Comparison of ENCODE assay signal across 8 cellular contexts in genomic region chr3:57079221-57079831, GRCh38. TPM values are rescaled to one million over a fixed set of nuclear protein-coding genes. Genes with fewer than 3 reads are reported as not detected.
DNase-seq lines count a peak whose midpoint lies in the region; ATAC-seq and TF ChIP-seq lines count a peak whose summit lies in the region.

No MANE protein-coding gene starts in this region.

- peak overlapping the region; percentile 45 for H3K27ac ChIP-seq in colonic mucosa
- peak overlapping the region in 1 of 2 donors; percentile 24 for H3K27ac ChIP-seq in lung (ENCODE audit: low read depth in 1 of 2, low read length in 1 of 2)
- H3K27ac ChIP-seq in thyroid gland, result peak overlapping the region in 2 of 3 donors; percentile 20 to 56

- H3K9me3 Mint-ChIP-seq in activated CD8-positive, alpha-beta memory T cell treated with anti-CD3 and anti-CD28 coated beads, Interleukin-2, amount 10 ng/mL, durations not matched to agents 7 days and 5 days (ENCODE audit: low read depth), result no peaks in the 10 kb centered on the region

- H3K27me3 Mint-ChIP-seq in activated CD8-positive, alpha-beta memory T cell treated with anti-CD3 and anti-CD28 coated beads, Interleukin-2, amount 10 ng/mL, durations not matched to agents 7 days and 5 days, result peaks cover 52% of the 10 kb centered on the region

- TF ChIP-seq CTCF in colonic mucosa (IDR thresholded peaks at IDR 0.05), result no peak
- no peak for TF ChIP-seq CTCF in lung (IDR thresholded peaks at IDR 0.05; ENCODE audit: control extremely low read depth, extremely low read depth)
- no peak for TF ChIP-seq CTCF in thyroid gland (IDR thresholded peaks at IDR 0.05)

- no peaks in the 10 kb centered on the region for H3K4me1 ChIP-seq in colonic mucosa
- peaks cover 0 to 3% of the 10 kb centered on the region in 2 donors for H3K4me1 ChIP-seq in lung (ENCODE audit: control insufficient read depth in 2 of 2, insufficient read depth in 2 of 2, low read length in 2 of 2)
- peaks cover 6 to 10% of the 10 kb centered on the region in 2 donors for H3K4me1 ChIP-seq in thyroid gland

- peak overlapping the region; percentile 32 to 83 for H3K9ac ChIP-seq in colonic mucosa (ENCODE audit: low read depth in 2 of 2, low read length in 2 of 2)

- H3K9me3 ChIP-seq in colonic mucosa (no peaks in the 10 kb centered on the region), lung (ENCODE audit: control insufficient read depth in 2 of 2, insufficient read depth in 1 of 2, low read length in 1 of 2) (no peaks in the 10 kb centered on the region), thyroid gland (no peaks in the 10 kb centered on the region)

- DNase-seq in activated CD8-positive, alpha-beta memory T cell treated with anti-CD3 and anti-CD28 coated beads, Interleukin-2, amount 10 ng/mL, durations not matched to agents 7 days and 5 days, result no peak
- no peak for DNase-seq in activated CD8-positive, alpha-beta memory T cell treated with anti-CD3 and anti-CD28 coated beads, Interleukin-2, amount 50 U/mL, for 4 hours
- DNase-seq in NCI-H748 treated with DMSO at 0.1 percent for 48 hours (lab: John Stamatoyannopoulos, UW), result peak; percentile 2
- DNase-seq in colonic mucosa, result peak; percentile 65
- DNase-seq in lung (ENCODE audit: low spot score), result peak; percentile 30
- DNase-seq in thyroid gland, result peak; percentile 57 to 62
- no peak for DNase-seq in SHP77 treated with DMSO at 0.1 percent for 48 hours (lab: John Stamatoyannopoulos, UW)

- TF ChIP-seq POLR2A in thyroid gland (IDR thresholded peaks at IDR 0.05), result no peak

- H3K4me1 Mint-ChIP-seq in activated CD8-positive, alpha-beta memory T cell treated with anti-CD3 and anti-CD28 coated beads, Interleukin-2, amount 10 ng/mL, durations not matched to agents 7 days and 5 days, result peaks cover 2% of the 10 kb centered on the region

- H3K27ac Mint-ChIP-seq in activated CD8-positive, alpha-beta memory T cell treated with anti-CD3 and anti-CD28 coated beads, Interleukin-2, amount 10 ng/mL, durations not matched to agents 7 days and 5 days, result no peak overlapping the region

- peak overlapping the region; percentile 19 for H3K4me3 Mint-ChIP-seq in activated CD8-positive, alpha-beta memory T cell treated with anti-CD3 and anti-CD28 coated beads, Interleukin-2, amount 10 ng/mL, durations not matched to agents 7 days and 5 days

- WGBS in lung, 2 donors, result 7 to 10% methylated on average over 40 to 59 of the region's 59 CpGs
- 7 to 22% methylated on average over 8 to 33 of the region's 59 CpGs for WGBS in thyroid gland, 2 donors

- intact Hi-C loops in colonic mucosa (cut with DNase I) (loop anchor here (5.0 kb wide), 1 partner anchor 82 kb away; no protein-coding TSS in a partner anchor), thyroid gland (cut with DNase I) (loop anchor here (5.0 kb wide), 1 partner anchor 82 kb away; no protein-coding TSS in a partner anchor)

- H3K27me3 ChIP-seq in colonic mucosa (no peaks in the 10 kb centered on the region), lung (ENCODE audit: control insufficient read depth, insufficient read depth) (no peaks in the 10 kb centered on the region), thyroid gland (no peaks in the 10 kb centered on the region)

- H3K36me3 ChIP-seq in colonic mucosa (no peaks in the 10 kb centered on the region), lung (ENCODE audit: control insufficient read depth in 2 of 2, insufficient read depth in 2 of 2, low read length in 2 of 2) (no peaks in the 10 kb centered on the region), thyroid gland (no peaks in the 10 kb centered on the region)

- CTCF ChIA-PET in activated CD8-positive, alpha-beta memory T cell treated with anti-CD3 and anti-CD28 coated beads, Interleukin-2, amount 10 ng/mL, durations not matched to agents 7 days and 5 days (lab: Charles Lee), result no interaction called here

- ATAC-seq in activated CD8-positive, alpha-beta memory T cell treated with anti-CD3 and anti-CD28 coated beads, Interleukin-2, amount 10 ng/mL, durations not matched to agents 7 days and 5 days, result peak; percentile 54
- ATAC-seq in lung (ENCODE audit: insufficient read depth, low FRiP score), result peak; percentile 81
- no peak for ATAC-seq in GM18519 (IDR thresholded peaks at IDR 0.05; ENCODE audit: low FRiP score, unreplicated experiment)

- no peaks in the 10 kb centered on the region for H3K36me3 Mint-ChIP-seq in activated CD8-positive, alpha-beta memory T cell treated with anti-CD3 and anti-CD28 coated beads, Interleukin-2, amount 10 ng/mL, durations not matched to agents 7 days and 5 days

- peak overlapping the region; percentile 55 for H3K4me3 ChIP-seq in colonic mucosa
- peak overlapping the region; percentile 68 for H3K4me3 ChIP-seq in lung
- peak overlapping the region; percentile 6 to 92 (median 81) for H3K4me3 ChIP-seq in thyroid gland (replicated peaks in 1 of 3)

RNA-seq across cellular contexts. Expression of gene SPATA12, which starts 18.9 kb away (rescaled TPM):
- total RNA-seq in activated CD8-positive, alpha-beta memory T cell treated with anti-CD3 and anti-CD28 coated beads, Interleukin-2, amount 10 ng/mL, durations not matched to agents 7 days and 5 days, result not detected
- total RNA-seq in colonic mucosa (under 1 TPM in 1 of 2 donors, not detected in 1; 0.27 TPM), lung (under 1 TPM in 1 of 2 donors, not detected in 1; 0.15 TPM), thyroid gland (not detected)
- polyA plus RNA-seq in lung, result under 1 TPM; 0.08 TPM

Comparison
In these comparisons a context has a peak if more than half of its experiments do, and no peak if none do; other contexts are left out.
1. DNase-seq: peak in NCI-H748 treated with DMSO at 0.1 percent for 48 hours (single experiment), colonic mucosa (single experiment), lung (single experiment) and thyroid gland (2 of 2); none in activated CD8-positive, alpha-beta memory T cell treated with anti-CD3 and anti-CD28 coated beads, Interleukin-2, amount 10 ng/mL, durations not matched to agents 7 days and 5 days (single experiment), activated CD8-positive, alpha-beta memory T cell treated with anti-CD3 and anti-CD28 coated beads, Interleukin-2, amount 50 U/mL, for 4 hours (single experiment) and SHP77 treated with DMSO at 0.1 percent for 48 hours (single experiment).
2. Peak in every context shown above with its lines, with median percentiles within 50 percentile points of each other: H3K4me3 ChIP-seq.